In genomic region chr2:131584940-131585339, GRCh38 we compare ENCODE assay signal across 1 cellular context.
TF ChIP-seq lines count a peak whose summit lies in the region.

No MANE protein-coding gene starts in this region.

TF ChIP-seq in GM12878, 131 proteins besides CTCF, POLR2A, EP300 and RAD21 (continued from another document):
- TF ChIP-seq, protein P1, sequence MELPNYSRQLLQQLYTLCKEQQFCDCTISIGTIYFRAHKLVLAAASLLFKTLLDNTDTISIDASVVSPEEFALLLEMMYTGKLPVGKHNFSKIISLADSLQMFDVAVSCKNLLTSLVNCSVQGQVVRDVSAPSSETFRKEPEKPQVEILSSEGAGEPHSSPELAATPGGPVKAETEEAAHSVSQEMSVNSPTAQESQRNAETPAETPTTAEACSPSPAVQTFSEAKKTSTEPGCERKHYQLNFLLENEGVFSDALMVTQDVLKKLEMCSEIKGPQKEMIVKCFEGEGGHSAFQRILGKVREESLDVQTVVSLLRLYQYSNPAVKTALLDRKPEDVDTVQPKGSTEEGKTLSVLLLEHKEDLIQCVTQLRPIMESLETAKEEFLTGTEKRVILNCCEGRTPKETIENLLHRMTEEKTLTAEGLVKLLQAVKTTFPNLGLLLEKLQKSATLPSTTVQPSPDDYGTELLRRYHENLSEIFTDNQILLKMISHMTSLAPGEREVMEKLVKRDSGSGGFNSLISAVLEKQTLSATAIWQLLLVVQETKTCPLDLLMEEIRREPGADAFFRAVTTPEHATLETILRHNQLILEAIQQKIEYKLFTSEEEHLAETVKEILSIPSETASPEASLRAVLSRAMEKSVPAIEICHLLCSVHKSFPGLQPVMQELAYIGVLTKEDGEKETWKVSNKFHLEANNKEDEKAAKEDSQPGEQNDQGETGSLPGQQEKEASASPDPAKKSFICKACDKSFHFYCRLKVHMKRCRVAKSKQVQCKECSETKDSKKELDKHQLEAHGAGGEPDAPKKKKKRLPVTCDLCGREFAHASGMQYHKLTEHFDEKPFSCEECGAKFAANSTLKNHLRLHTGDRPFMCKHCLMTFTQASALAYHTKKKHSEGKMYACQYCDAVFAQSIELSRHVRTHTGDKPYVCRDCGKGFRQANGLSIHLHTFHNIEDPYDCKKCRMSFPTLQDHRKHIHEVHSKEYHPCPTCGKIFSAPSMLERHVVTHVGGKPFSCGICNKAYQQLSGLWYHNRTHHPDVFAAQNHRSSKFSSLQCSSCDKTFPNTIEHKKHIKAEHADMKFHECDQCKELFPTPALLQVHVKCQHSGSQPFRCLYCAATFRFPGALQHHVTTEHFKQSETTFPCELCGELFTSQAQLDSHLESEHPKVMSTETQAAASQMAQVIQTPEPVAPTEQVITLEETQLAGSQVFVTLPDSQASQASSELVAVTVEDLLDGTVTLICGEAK (IDR thresholded peaks at IDR 0.05; ENCODE audit: borderline replicate concordance): no peak
- TF ChIP-seq RCOR1 (conservative IDR thresholded peaks at IDR 0.05; ENCODE audit: low read depth, low read length): no peak
- no peak for TF ChIP-seq EGR1 (IDR thresholded peaks at IDR 0.05; ENCODE audit: borderline replicate concordance in 1 of 2, low read depth in 2 of 2, low read length in 2 of 2)
- no peak for TF ChIP-seq MYB (IDR thresholded peaks at IDR 0.05; ENCODE audit: borderline replicate concordance, low read depth, low read length)
- TF ChIP-seq CHD2 (IDR thresholded peaks at IDR 0.05; ENCODE audit: borderline replicate concordance, low read depth, low read length): no peak
- TF ChIP-seq BHLHE40 (IDR thresholded peaks at IDR 0.05; ENCODE audit: borderline replicate concordance in 1 of 2, low read depth in 2 of 2, low read length in 1 of 2): peak in 1 of 2 experiments; percentile 50; a peak in 1 of 4 replicates
- no peak for TF ChIP-seq TCF12 (IDR thresholded peaks at IDR 0.05; ENCODE audit: low read depth, low read length)
- TF ChIP-seq TAF1 (IDR thresholded peaks at IDR 0.05; ENCODE audit: borderline replicate concordance, low read depth, low read length): peak; percentile 39; the same call in 1 of the 2 replicates
- TF ChIP-seq USF1 (IDR thresholded peaks at IDR 0.05; ENCODE audit: borderline replicate concordance, extremely low read length, insufficient read depth, low read depth, low read length): no peak
- TF ChIP-seq KLF5 (IDR thresholded peaks at IDR 0.05; ENCODE audit: partially characterized antibody): no peak
- peak; percentile 38; the same call in 1 of the 2 replicates for TF ChIP-seq REST (IDR thresholded peaks at IDR 0.05; ENCODE audit: low read depth, low read length)
- peak; percentile 52; the same call in 1 of the 2 replicates for TF ChIP-seq IRF4 (IDR thresholded peaks at IDR 0.05; ENCODE audit: low read depth, low read length)
- TF ChIP-seq BCL3 (IDR thresholded peaks at IDR 0.05; ENCODE audit: borderline replicate concordance, insufficient read depth, low read depth, low read length, poor library complexity, severe bottlenecking): no peak
- peak; percentile 75 for TF ChIP-seq EED (IDR thresholded peaks at IDR 0.05; ENCODE audit: low read depth)
- 0 out of 2 replicates have a peak, but pooled peaks have one; percentile 54 for TF ChIP-seq BCL11A (IDR thresholded peaks at IDR 0.05; ENCODE audit: low read depth, low read length)
- TF ChIP-seq NFIC (IDR thresholded peaks at IDR 0.05; ENCODE audit: low read depth, low read length): peak; percentile 50; the same call in 1 of the 2 replicates
- TF ChIP-seq PAX5 (IDR thresholded peaks at IDR 0.05; ENCODE audit: borderline replicate concordance, low read depth, low read length): 0 out of 2 replicates have a peak, but pooled peaks have one; percentile 26
- 0 out of 2 replicates have a peak, but pooled peaks have one; percentile 50 for TF ChIP-seq MTA3 (IDR thresholded peaks at IDR 0.05; ENCODE audit: borderline replicate concordance, low read length)
- TF ChIP-seq ZBED1 (IDR thresholded peaks at IDR 0.05; ENCODE audit: borderline replicate concordance): no peak
- TF ChIP-seq EZH2 (IDR thresholded peaks at IDR 0.05; ENCODE audit: borderline replicate concordance, control insufficient read depth, low read depth, low read length): no peak
